8 cellular contexts compared by ENCODE assay signal in genomic region chr19:5130371-5131030, GRCh38.
DNase-seq lines count a peak whose midpoint lies in the region; ATAC-seq and TF ChIP-seq lines count a peak whose summit lies in the region.

No MANE protein-coding gene starts in this region.

- CTCF ChIA-PET in Caco-2 (lab: Charles Lee), result no interaction called here

- H3K4me3 ChIP-seq in Caco-2 (ENCODE audit: low read depth, low read length) (no peak overlapping the region), transverse colon (no peak overlapping the region)

- POLR2A ChIA-PET in Caco-2 (lab: Charles Lee), result no interaction called here

- ATAC-seq in GM21737 (IDR thresholded peaks at IDR 0.05; ENCODE audit: unreplicated experiment), result peak; percentile 34
- ATAC-seq in effector memory CD8-positive, alpha-beta T cell (replicated peaks), result peak; percentile 70

- in situ Hi-C loops in transverse colon (cut with MboI; ENCODE audit: low pct_ligation_motif_present in 1 of 4, low pct_unique_long_range_greater_than_20kb in 1 of 4, low sequenced_read_pairs in 3 of 4), result no loop called here
- in situ Hi-C loops in KBM-7 (cut with MboI; ENCODE audit: low pct_unique_long_range_greater_than_20kb, low sequenced_read_pairs), result no loop called here

- H3K27me3 ChIP-seq in Caco-2 (replicated peaks; ENCODE audit: control insufficient read depth, insufficient read depth, low read length) (no peaks in the 10 kb centered on the region), transverse colon (no peaks in the 10 kb centered on the region)

- H3K27ac Mint-ChIP-seq in Caco-2 (ENCODE audit: unreplicated experiment), result peak overlapping the region; percentile 56
- peak overlapping the region; percentile 83 to 84 for H3K27ac Mint-ChIP-seq in effector memory CD8-positive, alpha-beta T cell

- H3K9me3 Mint-ChIP-seq in Caco-2 (ENCODE audit: unreplicated experiment), result no peaks in the 10 kb centered on the region
- no peaks in the 10 kb centered on the region for H3K9me3 Mint-ChIP-seq in effector memory CD8-positive, alpha-beta T cell

- WGBS in transverse colon (ENCODE audit: low coverage in 1 of 2), 2 donors, result 76% methylated on average over 27 of the region's 27 CpGs; no CpG with 5 or more reads in 1 of the 2 donors

- peaks cover 10% of the 10 kb centered on the region for H3K4me1 Mint-ChIP-seq in Caco-2 (ENCODE audit: low read depth, unreplicated experiment)
- H3K4me1 Mint-ChIP-seq in effector memory CD8-positive, alpha-beta T cell (ENCODE audit: low read depth in 2 of 2), result peaks cover 15% of the 10 kb centered on the region in 2 donors

- peaks cover 21% of the 10 kb centered on the region for H3K36me3 Mint-ChIP-seq in Caco-2 (ENCODE audit: insufficient read depth, unreplicated experiment)
- peaks cover 22% of the 10 kb centered on the region for H3K36me3 Mint-ChIP-seq in effector memory CD8-positive, alpha-beta T cell (ENCODE audit: insufficient read depth)

- H3K36me3 ChIP-seq in Caco-2 (ENCODE audit: control insufficient read depth, insufficient read depth, low read length), result no peaks in the 10 kb centered on the region; the same call in 1 of the 2 replicates
- peaks cover 0 to 5% (median 0%) of the 10 kb centered on the region in 4 donors for H3K36me3 ChIP-seq in transverse colon

- no peaks in the 10 kb centered on the region for H3K27me3 Mint-ChIP-seq in Caco-2 (ENCODE audit: insufficient read depth, unreplicated experiment)
- no peaks in the 10 kb centered on the region for H3K27me3 Mint-ChIP-seq in effector memory CD8-positive, alpha-beta T cell

- H3K4me1 ChIP-seq in Caco-2, result peaks cover 11% of the 10 kb centered on the region
- peaks cover 4 to 16% (median 7%) of the 10 kb centered on the region in 4 donors for H3K4me1 ChIP-seq in transverse colon

- TF ChIP-seq POLR2A in transverse colon (IDR thresholded peaks at IDR 0.05), result no peak

- no peak overlapping the region for H3K4me3 Mint-ChIP-seq in Caco-2 (ENCODE audit: unreplicated experiment)
- H3K4me3 Mint-ChIP-seq in effector memory CD8-positive, alpha-beta T cell, result peak overlapping the region; percentile 42 to 64

- H3K27ac ChIP-seq in transverse colon, result peak overlapping the region in 3 of 4 donors; percentile 39 to 62 (median 55)

- intact Hi-C loops in Caco-2 (cut with micrococcal nuclease; ENCODE audit: unreplicated experiment) (no loop called here), transverse colon (cut with DNase I; ENCODE audit: low total_unique reads) (no loop called here)

- no peak for DNase-seq in Caco-2
- DNase-seq in T-helper 9 cell, result peak; percentile 7
- DNase-seq in effector memory CD8-positive, alpha-beta T cell, result peak; percentile 26 to 41 (median 30)
- DNase-seq in transverse colon, result peak; percentile 52
- no peak for DNase-seq in NCI-H1092 (lab: John Stamatoyannopoulos, UW)
- DNase-seq in SK-N-DZ (ENCODE audit: low spot score), result no peak
- DNase-seq in KBM-7, result no peak

- TF ChIP-seq EP300 in transverse colon (IDR thresholded peaks at IDR 0.05; ENCODE audit: low read depth), result no peak

- BruUV-seq in Caco-2 (replicated peaks; lab: Mats Ljungman, UMichigan), result no TSS peak

- no peaks in the 10 kb centered on the region for H3K9me3 ChIP-seq in Caco-2
- H3K9me3 ChIP-seq in transverse colon, result no peaks in the 10 kb centered on the region

- no peak for TF ChIP-seq CTCF in Caco-2 (IDR thresholded peaks at IDR 0.05; ENCODE audit: insufficient read depth in 1 of 2, low read depth in 1 of 2, low read length in 1 of 2, severe bottlenecking in 1 of 2, unreplicated experiment in 1 of 2)
- no peak for TF ChIP-seq CTCF in transverse colon (IDR thresholded peaks at IDR 0.05)

Comparison
In these comparisons a context has a peak if more than half of its experiments do, and no peak if none do; other contexts are left out.
1. DNase-seq: peak in T-helper 9 cell (single experiment), effector memory CD8-positive, alpha-beta T cell (3 of 3) and transverse colon (single experiment); none in Caco-2 (0 of 2), NCI-H1092 (single experiment), SK-N-DZ (single experiment) and KBM-7 (single experiment).